8 cellular contexts compared by ENCODE assay signal in genomic region chr7:137898839-137899681, GRCh38. TPM values are rescaled to one million over a fixed set of nuclear protein-coding genes. Genes with fewer than 3 reads are reported as not detected.
DNase-seq lines count a peak whose midpoint lies in the region; ATAC-seq and TF ChIP-seq lines count a peak whose summit lies in the region.

No MANE protein-coding gene starts in this region.

- no peaks in the 10 kb centered on the region for H4K20me1 ChIP-seq in mammary epithelial cell (ENCODE audit: insufficient read depth, low read length)

- in situ Hi-C loops in mammary epithelial cell (cut with MboI; ENCODE audit: low sequenced_read_pairs in 2 of 2): loop anchor here in 1 of 2 donors (5.0 kb wide), 1 partner anchor 242 kb away; no protein-coding TSS in a partner anchor

- H3K36me3 Mint-ChIP-seq in activated B cell treated with CpG ODN at 0.5 μM for 24 hours (ENCODE audit: low read depth): peaks cover 42% of the 10 kb centered on the region

- CTCF ChIA-PET in activated B cell treated with CpG ODN at 0.5 μM for 24 hours (lab: Charles Lee): interaction anchor here (0.9 to 3.2 kb wide), 6 partner anchors 86 to 293 kb away, joined by 3 to 19 read pairs (median 4); no protein-coding TSS in a partner anchor
- CTCF ChIA-PET in mammary epithelial cell (lab: Charles Lee; ENCODE audit: low non-redundant PET): no interaction called here

- peak; percentile 62 for DNase-seq in NCI-H2171 treated with DMSO at 0.1 percent for 48 hours (lab: John Stamatoyannopoulos, UW)
- DNase-seq in activated B cell treated with CpG ODN at 0.5 μM for 24 hours: peak; percentile 67
- peak; percentile 44 for DNase-seq in mammary epithelial cell
- DNase-seq in kidney epithelial cell (ENCODE audit: low read depth): no peak
- DNase-seq in stimulated activated CD4-positive, alpha-beta T cell treated with anti-CD3 and anti-CD28 coated beads, Interleukin-1b, Interleukin-23, amount 100 ng/mL, for 1 hour (ENCODE audit: low read depth in 2 of 2): peak; percentile 31 to 67

- no peaks in the 10 kb centered on the region for H3K27me3 Mint-ChIP-seq in activated B cell treated with CpG ODN at 0.5 μM for 24 hours

- peak; percentile 43 for ATAC-seq in GM18520 (IDR thresholded peaks at IDR 0.05; ENCODE audit: unreplicated experiment)
- ATAC-seq in HG03066 (IDR thresholded peaks at IDR 0.05; ENCODE audit: low read depth, unreplicated experiment): peak; percentile 55
- ATAC-seq in activated B cell treated with CpG ODN at 0.5 μM for 24 hours (ENCODE audit: low read depth): peak; percentile 95

- H2AFZ ChIP-seq in ACC112 (ENCODE audit: low read length, unreplicated experiment): no peak overlapping the region
- no peak overlapping the region for H2AFZ ChIP-seq in mammary epithelial cell (ENCODE audit: low read depth, low read length)

- 32% methylated on average over 10 of the region's 14 CpGs for WGBS in mammary epithelial cell (ENCODE audit: low coverage, missing lambda C conversion rate)

- H3K4me1 ChIP-seq in ACC112 (ENCODE audit: control insufficient read depth, insufficient read depth, low read length, unreplicated experiment) (peaks cover 9% of the 10 kb centered on the region), mammary epithelial cell (ENCODE audit: insufficient read depth, low read length) (no peaks in the 10 kb centered on the region)

- peaks cover 24% of the 10 kb centered on the region for H3K4me1 Mint-ChIP-seq in activated B cell treated with CpG ODN at 0.5 μM for 24 hours

- H3K9me3 ChIP-seq in mammary epithelial cell (replicated peaks; ENCODE audit: insufficient read depth, low read length): no peaks in the 10 kb centered on the region

- no peaks in the 10 kb centered on the region for H3K27me3 ChIP-seq in ACC112 (ENCODE audit: insufficient read depth, low read length)
- no peaks in the 10 kb centered on the region for H3K27me3 ChIP-seq in mammary epithelial cell (ENCODE audit: insufficient read depth, low read length)
- no peaks in the 10 kb centered on the region for H3K27me3 ChIP-seq in kidney epithelial cell (ENCODE audit: control insufficient read depth, insufficient read depth, low read length)

- POLR2A ChIA-PET in activated B cell treated with CpG ODN at 0.5 μM for 24 hours (lab: Charles Lee): no interaction called here

- H3K36me3 ChIP-seq in ACC112 (ENCODE audit: insufficient read depth, low read length) (peaks cover 34% of the 10 kb centered on the region), mammary epithelial cell (ENCODE audit: insufficient read depth, low read length) (peaks cover 18% of the 10 kb centered on the region), kidney epithelial cell (ENCODE audit: control insufficient read depth, insufficient read depth, low read length) (no peaks in the 10 kb centered on the region)

- H3K79me2 ChIP-seq in ACC112 (ENCODE audit: control insufficient read depth, insufficient read depth, low read length, unreplicated experiment) (peaks cover 6% of the 10 kb centered on the region), mammary epithelial cell (ENCODE audit: insufficient read depth, low read length) (no peaks in the 10 kb centered on the region)

- H3K4me3 Mint-ChIP-seq in activated B cell treated with CpG ODN at 0.5 μM for 24 hours: peak overlapping the region; percentile 75

- peak overlapping the region; percentile 36 for H3K27ac ChIP-seq in ACC112 (ENCODE audit: low read depth, low read length)
- H3K27ac ChIP-seq in mammary epithelial cell (ENCODE audit: insufficient read depth, low read depth, low read length): no peak overlapping the region

- TF ChIP-seq CTCF in activated B cell treated with CpG ODN at 0.5 μM for 24 hours (IDR thresholded peaks at IDR 0.05): peak; percentile 59
- TF ChIP-seq CTCF in mammary epithelial cell (conservative IDR thresholded peaks at IDR 0.05 in 1 of 2, IDR thresholded peaks at IDR 0.05 in 1 of 2; ENCODE audit: extremely low read depth in 1 of 2, insufficient read depth in 1 of 2, low read depth in 1 of 2, low read length in 2 of 2): peak; percentile 91 to 97
- peak; percentile 99 for TF ChIP-seq CTCF in kidney epithelial cell (IDR thresholded peaks at IDR 0.05; ENCODE audit: insufficient read depth, low read length, poor library complexity, severe bottlenecking)

- peak overlapping the region; percentile 61 for H3K27ac Mint-ChIP-seq in activated B cell treated with CpG ODN at 0.5 μM for 24 hours

- H3K4me2 ChIP-seq in mammary epithelial cell (ENCODE audit: insufficient read depth, low read depth, low read length): no peak overlapping the region

- intact Hi-C loops in activated B cell treated with CpG ODN at 0.5 μM for 24 hours (cut with micrococcal nuclease): loop anchor here (1.0 to 5.0 kb wide), 4 partner anchors 243 to 1492 kb away; no protein-coding TSS in a partner anchor
- intact Hi-C loops in mammary epithelial cell (cut with micrococcal nuclease): loop anchor here (1.0 to 5.0 kb wide), 4 partner anchors 47 to 292 kb away; no protein-coding TSS in a partner anchor

- no peak overlapping the region for H3K9ac ChIP-seq in mammary epithelial cell (ENCODE audit: insufficient read depth, low read length)

- no peak overlapping the region for H3K4me3 ChIP-seq in ACC112 (ENCODE audit: low read depth, low read length)
- H3K4me3 ChIP-seq in mammary epithelial cell (replicated peaks in 1 of 3; ENCODE audit: insufficient read depth in 1 of 3, low read depth in 2 of 3, low read length in 3 of 3): peak overlapping the region in 1 of 3 experiments; percentile 28
- no peak overlapping the region for H3K4me3 ChIP-seq in kidney epithelial cell (ENCODE audit: low read depth, low read length)

- dilution Hi-C loops in mammary epithelial cell (cut with HindIII; ENCODE audit: low sequenced_read_pairs): no loop called here

- no TSS peak for BruUV-seq in mammary epithelial cell (replicated peaks; lab: Mats Ljungman, UMichigan)

- H3K9me3 Mint-ChIP-seq in activated B cell treated with CpG ODN at 0.5 μM for 24 hours: no peaks in the 10 kb centered on the region

RNA-seq across cellular contexts. Expression of gene DGKI, which starts 52.3 kb away (rescaled TPM):
- total RNA-seq in activated B cell treated with CpG ODN at 0.5 μM for 24 hours (not detected in 2 replicates), mammary epithelial cell (1 to 10 TPM in 1 of 2 donors, under 1 TPM in 1; 0.35 to 1.5 TPM), kidney epithelial cell (3.5 and 6.4 TPM in 2 replicates)
- polyA plus RNA-seq in mammary epithelial cell: 0.03 TPM
- not detected for polyA minus RNA-seq in mammary epithelial cell

Comparison
In these comparisons a context has a peak if more than half of its experiments do, and no peak if none do; other contexts are left out.
1. ATAC-seq: peak in every context shown above with its lines; median percentile 95 in activated B cell treated with CpG ODN at 0.5 μM for 24 hours; 55 in HG03066; 43 in GM18520.